Comparison of ENCODE assay signal across 1 cellular context in genomic region chr2:217331577-217332139, GRCh38.
A peak's percentile ranks its signal among the peaks of the same experiment; 100 is the strongest.
TF ChIP-seq lines count a peak whose summit lies in the region.

No MANE protein-coding gene starts in this region.

TF ChIP-seq in HepG2, 621 proteins besides CTCF, POLR2A, EP300 and RAD21 (continued from another document and continues in another):
- peak; percentile 100 for TF ChIP-seq AHDC1 (CRISPR knock-in tag; IDR thresholded peaks at IDR 0.05; ENCODE audit: borderline replicate concordance)
- TF ChIP-seq ZBTB25 (CRISPR knock-in tag; IDR thresholded peaks at IDR 0.05): peak; percentile 95
- TF ChIP-seq KLF11 (CRISPR knock-in tag; IDR thresholded peaks at IDR 0.05): 0 out of 2 replicates have a peak, but pooled peaks have one; percentile 57
- TF ChIP-seq RFX1 (IDR thresholded peaks at IDR 0.05): no peak
- TF ChIP-seq GABPB1 (CRISPR knock-in tag; IDR thresholded peaks at IDR 0.05): peak; percentile 45; the same call in 1 of the 2 replicates
- TF ChIP-seq ZNF362 (CRISPR knock-in tag; IDR thresholded peaks at IDR 0.05; ENCODE audit: borderline replicate concordance): peak; percentile 64; the same call in 1 of the 2 replicates
- peak; percentile 78 for TF ChIP-seq ZNF607 (CRISPR knock-in tag; IDR thresholded peaks at IDR 0.05; ENCODE audit: borderline replicate concordance)
- TF ChIP-seq ZNF761 (CRISPR knock-in tag; conservative IDR thresholded peaks at IDR 0.05): peak; percentile 63; the same call in 1 of the 2 replicates
- TF ChIP-seq KMT2B (CRISPR knock-in tag; IDR thresholded peaks at IDR 0.05): peak; percentile 59; the same call in 1 of the 2 replicates
- TF ChIP-seq NFRKB (IDR thresholded peaks at IDR 0.05): no peak
- TF ChIP-seq SRF (IDR thresholded peaks at IDR 0.05; ENCODE audit: low read depth, low read length): 0 out of 2 replicates have a peak, but pooled peaks have one; percentile 5
- TF ChIP-seq SMAD1 (CRISPR knock-in tag; IDR thresholded peaks at IDR 0.05; ENCODE audit: borderline replicate concordance, low read depth): peak; percentile 34; the same call in 1 of the 2 replicates
- TF ChIP-seq ZKSCAN5 (CRISPR knock-in tag; IDR thresholded peaks at IDR 0.05): peak; percentile 88
- TF ChIP-seq ZNF276 (CRISPR knock-in tag; IDR thresholded peaks at IDR 0.05; ENCODE audit: low read depth): 0 out of 2 replicates have a peak, but pooled peaks have one; percentile 88
- TF ChIP-seq FOXK1 (CRISPR knock-in tag; IDR thresholded peaks at IDR 0.05; ENCODE audit: borderline replicate concordance, low read depth): peak; percentile 95; the same call in 1 of the 2 replicates
- 0 out of 2 replicates have a peak, but pooled peaks have one; percentile 6 for TF ChIP-seq SMC3 (IDR thresholded peaks at IDR 0.05; ENCODE audit: low read length)
- TF ChIP-seq ZNF230 (CRISPR knock-in tag; IDR thresholded peaks at IDR 0.05): peak; percentile 79; the same call in 1 of the 2 replicates
- no peak for TF ChIP-seq ETV6 (CRISPR knock-in tag; conservative IDR thresholded peaks at IDR 0.05)
- TF ChIP-seq ZNF782 (CRISPR knock-in tag; IDR thresholded peaks at IDR 0.05; ENCODE audit: borderline replicate concordance): no peak; the same call in 1 of the 2 replicates
- peak; percentile 87; the same call in 1 of the 2 replicates for TF ChIP-seq HMGXB3 (CRISPR knock-in tag; IDR thresholded peaks at IDR 0.05; ENCODE audit: borderline replicate concordance)
- TF ChIP-seq ZNF318 (CRISPR knock-in tag; IDR thresholded peaks at IDR 0.05): peak; percentile 95
- TF ChIP-seq ZNF562 (CRISPR knock-in tag; IDR thresholded peaks at IDR 0.05; ENCODE audit: borderline replicate concordance): no peak
- TF ChIP-seq KDM5B (CRISPR knock-in tag; IDR thresholded peaks at IDR 0.05; ENCODE audit: borderline replicate concordance): no peak
- no peak for TF ChIP-seq ZNF674 (CRISPR knock-in tag; IDR thresholded peaks at IDR 0.05; ENCODE audit: low read depth)
- TF ChIP-seq ATF2 (CRISPR knock-in tag; IDR thresholded peaks at IDR 0.05): peak; percentile 100
- peak; percentile 34 for TF ChIP-seq ZEB1 (IDR thresholded peaks at IDR 0.05; ENCODE audit: insufficient replicate concordance, low read depth)
- peak; percentile 83; the same call in 1 of the 2 replicates for TF ChIP-seq KDM3A (CRISPR knock-in tag; IDR thresholded peaks at IDR 0.05; ENCODE audit: low read depth)
- peak; percentile 95 for TF ChIP-seq NCOA2 (CRISPR knock-in tag; IDR thresholded peaks at IDR 0.05)
